In the genomic region with DNA sequence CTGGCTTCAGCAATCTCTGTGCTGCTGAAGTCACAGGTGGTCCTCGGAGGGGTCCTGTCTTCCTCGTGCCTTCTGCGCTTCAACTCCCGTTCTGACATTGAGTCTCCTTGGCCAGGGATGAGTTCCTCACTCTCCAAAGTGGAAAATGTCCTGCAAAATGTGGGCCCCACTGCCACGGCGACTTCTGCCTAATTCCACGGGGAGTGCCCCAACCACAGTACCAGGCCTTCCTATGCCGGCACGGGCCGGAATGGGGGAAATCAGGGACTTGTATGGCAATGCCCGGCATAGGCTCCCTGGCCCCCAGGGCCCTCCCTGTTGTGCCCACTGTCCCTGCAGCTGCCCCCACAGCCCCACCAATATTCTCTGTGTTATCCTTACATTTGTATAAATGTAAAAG, we compare ENCODE assay signal across 17 cellular contexts.
DNase-seq lines count a peak whose midpoint lies in the region; ATAC-seq and TF ChIP-seq lines count a peak whose summit lies in the region.
"Had no signal": no experiment of that assay in that cellular context is flagged by ENCODE, and none has a peak within 500 bp of the region (broad histone marks: within the 10 kb centered on the region; RNA-seq: fewer than 3 reads in every experiment).

No MANE protein-coding gene starts in this region.

- in situ Hi-C loops in gastrocnemius medialis (cut with MboI; ENCODE audit: low sequenced_read_pairs in 4 of 4) = no loop called here

- H3K27ac ChIP-seq in aorta (ENCODE audit: low read depth in 1 of 2, low read length in 2 of 2) = no peak overlapping the region
- no peak overlapping the region for H3K27ac ChIP-seq in gastrocnemius medialis
- H3K27ac ChIP-seq: 22Rv1, A549 had no signal

- intact Hi-C loops in cardiac septum (cut with DNase I) = no loop called here
- intact Hi-C loops in Right ventricle myocardium inferior (cut with DNase I) = no loop called here
- intact Hi-C loops in aorta (cut with DNase I) = no loop called here
- intact Hi-C loops in gastrocnemius medialis (cut with DNase I; ENCODE audit: low total_unique reads) = no loop called here

- H3K4me3 ChIP-seq in aorta (ENCODE audit: low read length in 2 of 2) (no peak overlapping the region), gastrocnemius medialis (no peak overlapping the region)
- H3K4me3 ChIP-seq: A549 had no signal

- H3K9me3 ChIP-seq in aorta (ENCODE audit: control insufficient read depth, low read length) (peaks cover under 1% of the 10 kb centered on the region), gastrocnemius medialis (no peaks in the 10 kb centered on the region)
- H3K9me3 ChIP-seq: A549 had no signal

- ATAC-seq in Right ventricle myocardium inferior (no peak), aorta (ENCODE audit: low FRiP score) (peak; percentile 39), HG02970 (IDR thresholded peaks at IDR 0.05; ENCODE audit: low FRiP score, unreplicated experiment) (no peak), gastrocnemius medialis (no peak)
- ATAC-seq: A549 had no signal

- 80 to 85% methylated on average over 11 of the region's 11 CpGs for WGBS in aorta, 2 donors

- TF ChIP-seq POLR2A in gastrocnemius medialis (IDR thresholded peaks at IDR 0.05) = no peak

- H3K36me3 ChIP-seq in aorta (ENCODE audit: control insufficient read depth in 1 of 2, insufficient read depth in 2 of 2, low read length in 1 of 2) = no peaks in the 10 kb centered on the region
- H3K36me3 ChIP-seq in gastrocnemius medialis = no peaks in the 10 kb centered on the region

- no peak for TF ChIP-seq CTCF in gastrocnemius medialis (IDR thresholded peaks at IDR 0.05 in 4 of 5, conservative IDR thresholded peaks at IDR 0.05 in 1 of 5)

- DNase-seq in cardiac septum (ENCODE audit: low spot score) = peak; percentile 41
- DNase-seq in Right ventricle myocardium inferior (ENCODE audit: missing footprints) = no peak
- peak; percentile 81 for DNase-seq in mesenteric fat pad (ENCODE audit: low spot score)
- no peak for DNase-seq in aorta
- DNase-seq in gastrocnemius medialis = no peak
- DNase-seq: AML-193; C1 segment of cervical spinal cord; Calu3; CD4-positive, alpha-beta memory T cell; CD4-positive, CD25-positive, alpha-beta regulatory T cell; CD8-positive, alpha-beta memory T cell; COR-L47; DMS79 treated with DMSO at 0.1 percent for 48 hours; GF-D8 had no signal

- no peaks in the 10 kb centered on the region for H3K27me3 ChIP-seq in aorta (ENCODE audit: control insufficient read depth in 1 of 2, insufficient read depth in 2 of 2, low read length in 1 of 2)
- no peaks in the 10 kb centered on the region for H3K27me3 ChIP-seq in gastrocnemius medialis

- no peaks in the 10 kb centered on the region for H3K4me1 ChIP-seq in aorta (ENCODE audit: control insufficient read depth in 1 of 2, insufficient read depth in 2 of 2, low read length in 2 of 2)
- no peaks in the 10 kb centered on the region for H3K4me1 ChIP-seq in gastrocnemius medialis
- H3K4me1 ChIP-seq: A549 had no signal

Comparison
In these comparisons a context has a peak if more than half of its experiments do, and no peak if none do; other contexts are left out.
1. DNase-seq: peak in cardiac septum (single experiment) and mesenteric fat pad (single experiment); none in Right ventricle myocardium inferior (single experiment), aorta (0 of 2) and gastrocnemius medialis (0 of 2).